30 cellular contexts compared by ENCODE assay signal in the genomic region with DNA sequence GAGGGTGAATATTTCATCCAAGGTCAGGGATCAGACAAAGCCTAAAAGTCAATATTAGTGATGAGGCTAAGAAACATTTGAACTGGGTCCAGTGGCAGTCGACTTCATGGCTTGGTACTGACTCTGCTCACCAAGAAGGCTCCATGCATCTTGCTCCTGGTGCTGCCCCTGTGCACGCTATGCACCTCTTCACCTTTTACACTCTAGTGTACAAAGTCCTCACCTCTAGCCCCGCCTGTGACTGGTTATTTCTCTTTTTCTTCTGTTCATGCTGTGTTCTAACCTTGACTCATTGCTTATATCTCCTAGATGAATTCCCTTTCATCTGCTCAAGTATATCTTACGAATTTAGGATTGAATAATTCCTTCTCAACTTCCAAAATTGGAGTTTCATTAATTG. TPM values are rescaled to one million over a fixed set of nuclear protein-coding genes. Genes with fewer than 3 reads are reported as not detected.
"Had no signal": no experiment of that assay in that cellular context is flagged by ENCODE, and none has a peak within 500 bp of the region (broad histone marks: within the 10 kb centered on the region; RNA-seq: fewer than 3 reads in every experiment).

No MANE protein-coding gene starts in this region.

- H3K27ac Mint-ChIP-seq: dendritic cell treated with granulocyte-macrophage colony-stimulating factor and Interleukin-4, amounts not matched to agents 40 ng/mL and 50 ng/mL, for 4 days; effector memory CD8-positive, alpha-beta T cell; endodermal cell; mesothelial cell of epicardium had no signal

- H3K27me3 Mint-ChIP-seq: dendritic cell treated with granulocyte-macrophage colony-stimulating factor and Interleukin-4, amounts not matched to agents 40 ng/mL and 50 ng/mL, for 4 days; effector memory CD8-positive, alpha-beta T cell; naive B cell had no signal

- H3K4me1 ChIP-seq: colonic mucosa, esophagus squamous epithelium, gastrocnemius medialis, heart right ventricle, left ventricle myocardium inferior, lower lobe of right lung had no signal

- DNase-seq: colonic mucosa; cortex of kidney; effector CD8-positive, alpha-beta T cell; effector memory CD8-positive, alpha-beta T cell; endodermal cell; erythroblast; esophagus squamous epithelium; foreskin fibroblast; foreskin melanocyte; gastrocnemius medialis; glutamatergic neuron; head of caudate nucleus; heart right ventricle; hippocampal formation; left cardiac atrium; left ventricle myocardium inferior; lower lobe of right lung; mesenchymal stem cell; mucosa of descending colon; naive B cell had no signal

- ATAC-seq: effector memory CD8-positive, alpha-beta T cell; esophagus mucosa; gastrocnemius medialis; heart right ventricle; left cardiac atrium; lower lobe of right lung; mucosa of descending colon had no signal

- H3K9me3 ChIP-seq: colonic mucosa, esophagus squamous epithelium, gastrocnemius medialis, heart right ventricle, left ventricle myocardium inferior, lower lobe of right lung, mucosa of descending colon had no signal

- H3K36me3 ChIP-seq: colonic mucosa, esophagus squamous epithelium, gastrocnemius medialis, heart right ventricle, left ventricle myocardium inferior, lower lobe of right lung had no signal

- H3K27me3 ChIP-seq: colonic mucosa, esophagus squamous epithelium, gastrocnemius medialis, heart right ventricle had no signal

- H3K4me1 Mint-ChIP-seq: mesothelial cell of epicardium, naive B cell had no signal

- H3K4me3 ChIP-seq: colonic mucosa, esophagus squamous epithelium, gastrocnemius medialis, heart right ventricle, left ventricle myocardium inferior, lower lobe of right lung, mucosa of descending colon had no signal

- FAIRE-seq: endometrium, islet of Langerhans, keratinocyte had no signal

- H3K4me3 Mint-ChIP-seq: dendritic cell treated with granulocyte-macrophage colony-stimulating factor and Interleukin-4, amounts not matched to agents 40 ng/mL and 50 ng/mL, for 4 days; effector memory CD8-positive, alpha-beta T cell; endodermal cell; mesothelial cell of epicardium; naive B cell had no signal

- H3K27ac ChIP-seq: colonic mucosa, epithelial cell of prostate, esophagus squamous epithelium, gastrocnemius medialis, heart right ventricle, left ventricle myocardium inferior, lower lobe of right lung had no signal

- H3K9me3 Mint-ChIP-seq: dendritic cell treated with granulocyte-macrophage colony-stimulating factor and Interleukin-4, amounts not matched to agents 40 ng/mL and 50 ng/mL, for 4 days; effector memory CD8-positive, alpha-beta T cell; endodermal cell; mesothelial cell of epicardium; naive B cell had no signal

- H3K36me3 Mint-ChIP-seq: mesothelial cell of epicardium, naive B cell had no signal

RNA-seq across cellular contexts. Expression of a gene that starts 52.4 kb away (rescaled TPM):
- total RNA-seq: dermis microvascular lymphatic vessel endothelial cell, glomerular endothelial cell, lung microvascular endothelial cell had no signal
